1 cellular context compared by ENCODE assay signal in the genomic region with DNA sequence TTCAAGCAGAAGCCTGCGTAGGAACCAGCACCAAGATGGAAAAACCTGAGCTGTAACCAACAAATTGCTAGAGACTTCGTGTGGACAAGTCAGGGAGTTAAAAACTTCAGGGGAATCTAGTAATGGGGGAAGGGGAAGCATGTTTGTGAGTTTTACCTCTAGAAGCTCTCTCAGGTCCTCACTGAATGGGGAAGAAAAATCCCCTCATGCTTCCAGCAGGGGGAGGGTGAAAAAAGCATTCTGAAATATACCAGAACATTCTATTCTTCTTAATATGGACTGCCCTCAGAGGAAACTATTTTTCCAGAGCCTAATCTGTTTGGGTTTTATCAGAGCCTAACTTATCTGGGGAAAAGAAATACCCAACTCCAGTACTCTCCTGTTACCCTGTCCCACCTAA.
TF ChIP-seq lines count a peak whose summit lies in the region.

No MANE protein-coding gene starts in this region.

TF ChIP-seq in IMR-90, 13 proteins besides CTCF, POLR2A, EP300 and RAD21 (continued from another document):
- TF ChIP-seq, protein P1, sequence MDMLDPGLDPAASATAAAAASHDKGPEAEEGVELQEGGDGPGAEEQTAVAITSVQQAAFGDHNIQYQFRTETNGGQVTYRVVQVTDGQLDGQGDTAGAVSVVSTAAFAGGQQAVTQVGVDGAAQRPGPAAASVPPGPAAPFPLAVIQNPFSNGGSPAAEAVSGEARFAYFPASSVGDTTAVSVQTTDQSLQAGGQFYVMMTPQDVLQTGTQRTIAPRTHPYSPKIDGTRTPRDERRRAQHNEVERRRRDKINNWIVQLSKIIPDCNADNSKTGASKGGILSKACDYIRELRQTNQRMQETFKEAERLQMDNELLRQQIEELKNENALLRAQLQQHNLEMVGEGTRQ (IDR thresholded peaks at IDR 0.05; ENCODE audit: low read depth, low read length) = no peak
